Comparison of ENCODE assay signal across 22 cellular contexts in genomic region chr1:245698116-245698515, GRCh38.
DNase-seq lines count a peak whose midpoint lies in the region; ATAC-seq and TF ChIP-seq lines count a peak whose summit lies in the region.
"Had no signal": no experiment of that assay in that cellular context is flagged by ENCODE, and none has a peak within 500 bp of the region (broad histone marks: within the 10 kb centered on the region; RNA-seq: fewer than 3 reads in every experiment).

No MANE protein-coding gene starts in this region.

- TF ChIP-seq POLR2A in suprapubic skin (IDR thresholded peaks at IDR 0.05), result no peak

- H3K4me3 Mint-ChIP-seq in chondrocyte (ENCODE audit: unreplicated experiment) (no peak overlapping the region), memory B cell (no peak overlapping the region)
- no peak overlapping the region for H3K4me3 Mint-ChIP-seq in stimulated activated memory B cell treated with anti-CD40 and anti-IgM and Interleukin-4, amounts not matched to agents 10 μg/mL and 1 μg/mL and 100 μg/mL, for 72 hours
- H3K4me3 Mint-ChIP-seq: CD14-positive monocyte; CD4-positive, alpha-beta memory T cell; CD4-positive, CD25-positive, alpha-beta regulatory T cell; CD8-positive, alpha-beta memory T cell had no signal

- no peaks in the 10 kb centered on the region for H3K27me3 Mint-ChIP-seq in chondrocyte (ENCODE audit: low read depth)
- no peaks in the 10 kb centered on the region for H3K27me3 Mint-ChIP-seq in memory B cell
- H3K27me3 Mint-ChIP-seq in stimulated activated memory B cell treated with anti-CD40 and anti-IgM and Interleukin-4, amounts not matched to agents 10 μg/mL and 1 μg/mL and 100 μg/mL, for 72 hours, result no peaks in the 10 kb centered on the region
- H3K27me3 Mint-ChIP-seq: B cell; CD4-positive, alpha-beta memory T cell; CD4-positive, CD25-positive, alpha-beta regulatory T cell had no signal

- ATAC-seq in Right ventricle myocardium inferior (no peak), memory B cell (ENCODE audit: low read depth) (no peak), SK-N-SH treated with all-trans-retinoic acid at 6 μM for 48 hours (no peak)
- no peak for ATAC-seq in stimulated activated memory B cell treated with anti-CD40 and anti-IgM and Interleukin-4, amounts not matched to agents 10 μg/mL and 1 μg/mL and 100 μg/mL, for 72 hours
- ATAC-seq: A549 had no signal

- H3K36me3 ChIP-seq in suprapubic skin, result no peaks in the 10 kb centered on the region

- H3K27ac ChIP-seq in suprapubic skin, result no peak overlapping the region
- H3K27ac ChIP-seq: 22Rv1, A549 had no signal

- H3K4me1 Mint-ChIP-seq in chondrocyte (ENCODE audit: low read depth), result no peaks in the 10 kb centered on the region
- peaks cover 13% of the 10 kb centered on the region for H3K4me1 Mint-ChIP-seq in memory B cell
- H3K4me1 Mint-ChIP-seq in stimulated activated memory B cell treated with anti-CD40 and anti-IgM and Interleukin-4, amounts not matched to agents 10 μg/mL and 1 μg/mL and 100 μg/mL, for 72 hours, result peaks cover 23% of the 10 kb centered on the region
- H3K4me1 Mint-ChIP-seq: CD14-positive monocyte; CD4-positive, alpha-beta memory T cell; CD4-positive, CD25-positive, alpha-beta regulatory T cell; CD8-positive, alpha-beta memory T cell had no signal

- H3K9me3 Mint-ChIP-seq in chondrocyte (ENCODE audit: low read depth), result no peaks in the 10 kb centered on the region
- H3K9me3 Mint-ChIP-seq in memory B cell, result no peaks in the 10 kb centered on the region
- no peaks in the 10 kb centered on the region for H3K9me3 Mint-ChIP-seq in stimulated activated memory B cell treated with anti-CD40 and anti-IgM and Interleukin-4, amounts not matched to agents 10 μg/mL and 1 μg/mL and 100 μg/mL, for 72 hours

- intact Hi-C loops in cardiac septum (cut with DNase I) (no loop called here), Right ventricle myocardium inferior (cut with DNase I) (no loop called here)

- TF ChIP-seq CTCF in chondrocyte (IDR thresholded peaks at IDR 0.05) (no peak), suprapubic skin (IDR thresholded peaks at IDR 0.05) (no peak)

- H3K27ac Mint-ChIP-seq in chondrocyte (ENCODE audit: unreplicated experiment), result no peak overlapping the region
- peak overlapping the region; percentile 90 for H3K27ac Mint-ChIP-seq in memory B cell
- H3K27ac Mint-ChIP-seq in stimulated activated memory B cell treated with anti-CD40 and anti-IgM and Interleukin-4, amounts not matched to agents 10 μg/mL and 1 μg/mL and 100 μg/mL, for 72 hours, result peak overlapping the region; percentile 49
- H3K27ac Mint-ChIP-seq: CD14-positive monocyte; CD4-positive, alpha-beta memory T cell; CD4-positive, CD25-positive, alpha-beta regulatory T cell; CD8-positive, alpha-beta memory T cell had no signal

- H3K9me3 ChIP-seq in suprapubic skin, result no peaks in the 10 kb centered on the region
- H3K9me3 ChIP-seq: A549 had no signal

- H3K4me1 ChIP-seq in suprapubic skin, result no peaks in the 10 kb centered on the region
- H3K4me1 ChIP-seq: A549 had no signal

- peaks cover 27% of the 10 kb centered on the region for H3K36me3 Mint-ChIP-seq in chondrocyte (ENCODE audit: low read depth)
- H3K36me3 Mint-ChIP-seq in memory B cell, result peaks cover 3% of the 10 kb centered on the region
- H3K36me3 Mint-ChIP-seq in stimulated activated memory B cell treated with anti-CD40 and anti-IgM and Interleukin-4, amounts not matched to agents 10 μg/mL and 1 μg/mL and 100 μg/mL, for 72 hours, result peaks cover 66% of the 10 kb centered on the region
- H3K36me3 Mint-ChIP-seq: CD4-positive, alpha-beta memory T cell; CD4-positive, CD25-positive, alpha-beta regulatory T cell had no signal

- peak; percentile 46 for DNase-seq in cardiac septum (ENCODE audit: low spot score)
- DNase-seq in Right ventricle myocardium inferior (ENCODE audit: missing footprints), result no peak
- DNase-seq in chondrocyte (ENCODE audit: low spot score), result peak; percentile 65
- no peak for DNase-seq in memory B cell (ENCODE audit: low spot score in 2 of 2)
- no peak for DNase-seq in suprapubic skin (ENCODE audit: low spot score in 2 of 2)
- DNase-seq in NOMO-1 treated with dmso at 0.1 percent for 144 hours (lab: John Stamatoyannopoulos, UW; ENCODE audit: unreplicated experiment), result no peak
- DNase-seq: AML-193; C1 segment of cervical spinal cord; CD4-positive, alpha-beta memory T cell; CD4-positive, CD25-positive, alpha-beta regulatory T cell; CD8-positive, alpha-beta memory T cell; COR-L47; DMS 273 treated with DMSO at 0.1 percent for 48 hours; EL; GDM1 had no signal

- TF ChIP-seq EP300 in suprapubic skin (IDR thresholded peaks at IDR 0.05), result no peak

- H3K4me3 ChIP-seq in suprapubic skin, result no peak overlapping the region
- H3K4me3 ChIP-seq: A549, GM12878 had no signal

- 95% methylated on average over 14 of the region's 14 CpGs for WGBS in suprapubic skin

- no peaks in the 10 kb centered on the region for H3K27me3 ChIP-seq in suprapubic skin

TF ChIP-seq in SK-N-SH treated with all-trans-retinoic acid at 6 μM for 48 hours, 23 proteins besides CTCF, POLR2A, EP300 and RAD21:
- TF ChIP-seq ZC3H10 (CRISPR knock-in tag; IDR thresholded peaks at IDR 0.05) (no peak), CREB5 (CRISPR knock-in tag; IDR thresholded peaks at IDR 0.05; ENCODE audit: low read depth) (no peak), GLIS3 (CRISPR knock-in tag; IDR thresholded peaks at IDR 0.05) (no peak), PATZ1 (CRISPR knock-in tag; IDR thresholded peaks at IDR 0.05; ENCODE audit: borderline replicate concordance) (no peak), CSDC2 (CRISPR knock-in tag; IDR thresholded peaks at IDR 0.05) (no peak), ZNF8 (CRISPR knock-in tag; IDR thresholded peaks at IDR 0.05) (no peak)

Comparison
In these comparisons a context has a peak if more than half of its experiments do, and no peak if none do; other contexts are left out.
1. DNase-seq: peak in cardiac septum (single experiment) and chondrocyte (single experiment); none in Right ventricle myocardium inferior (single experiment), memory B cell (0 of 2), suprapubic skin (0 of 2) and NOMO-1 treated with dmso at 0.1 percent for 144 hours (single experiment).